8 cellular contexts compared by ENCODE assay signal in genomic region chr7:74173491-74173865, GRCh38. TPM values are rescaled to one million over a fixed set of nuclear protein-coding genes. Genes with fewer than 3 reads are reported as not detected.
DNase-seq lines count a peak whose midpoint lies in the region; ATAC-seq and TF ChIP-seq lines count a peak whose summit lies in the region.

No MANE protein-coding gene starts in this region.

- no peaks in the 10 kb centered on the region for H3K36me3 ChIP-seq in mucosa of descending colon (ENCODE audit: low read depth)

- ATAC-seq in mucosa of descending colon (no peak), GM19395 (IDR thresholded peaks at IDR 0.05; ENCODE audit: unreplicated experiment) (no peak)

- intact Hi-C loops in mucosa of descending colon (cut with DNase I, micrococcal nuclease) = no loop called here

- H3K4me3 ChIP-seq in mucosa of descending colon = peak overlapping the region; percentile 91

- peaks cover 20% of the 10 kb centered on the region for H3K36me3 Mint-ChIP-seq in brain

- TF ChIP-seq CTCF in brain (conservative IDR thresholded peaks at IDR 0.05) (no peak), mucosa of descending colon (IDR thresholded peaks at IDR 0.05) (no peak)

- H3K4me1 Mint-ChIP-seq in brain = peaks cover 50% of the 10 kb centered on the region

- DNase-seq in DMS79 (lab: John Stamatoyannopoulos, UW) (peak; percentile 63), HT-29 (ENCODE audit: low spot score) (peak; percentile 41), mucosa of descending colon (no peak), glomerular visceral epithelial cell (ENCODE audit: extremely low spot score) (no peak), NCI-H1436 treated with DMSO at 0.1 percent for 48 hours (lab: John Stamatoyannopoulos, UW) (no peak)
- no peak for DNase-seq in central memory CD4-positive, alpha-beta T cell

- peak overlapping the region; percentile 93 to 98 (median 96) for H3K27ac Mint-ChIP-seq in brain

- H3K27me3 Mint-ChIP-seq in brain = peaks cover 4% of the 10 kb centered on the region

- H3K9me3 Mint-ChIP-seq in brain = no peaks in the 10 kb centered on the region

- peaks cover 39% of the 10 kb centered on the region for H3K4me1 ChIP-seq in mucosa of descending colon (ENCODE audit: low read depth)

- peak overlapping the region; percentile 90 to 95 (median 94) for H3K4me3 Mint-ChIP-seq in brain

- H3K9me3 ChIP-seq in mucosa of descending colon = no peaks in the 10 kb centered on the region

RNA-seq across cellular contexts. Expression of gene EIF4H, which starts 0.7 kb away (rescaled TPM):
- total RNA-seq in HT-29 (2014; rRNA removed; shearing (Covaris generic)) = 295 and 297 TPM in 2 replicates
- 337 TPM for polyA plus RNA-seq in brain (ENCODE audit: insufficient read depth, low read depth, low replicate concordance)
- 100 to 1,000 TPM; 231 to 278 (median 274) TPM for total RNA-seq in mucosa of descending colon

RNA-seq across cellular contexts. Expression of gene LAT2, which starts 36.3 kb away (rescaled TPM):
- 7.4 and 16.5 TPM in 2 replicates for total RNA-seq in HT-29 (2014; rRNA removed; shearing (Covaris generic))
- 8.1 TPM for polyA plus RNA-seq in brain (ENCODE audit: insufficient read depth, low read depth, low replicate concordance)
- 1 to 10 TPM; 3.1 to 8.1 (median 6.9) TPM for total RNA-seq in mucosa of descending colon

Comparison
In these comparisons a context has a peak if more than half of its experiments do, and no peak if none do; other contexts are left out.
1. DNase-seq: peak in DMS79 (single experiment) and HT-29 (single experiment); none in mucosa of descending colon (0 of 3), glomerular visceral epithelial cell (single experiment), central memory CD4-positive, alpha-beta T cell (single experiment) and NCI-H1436 treated with DMSO at 0.1 percent for 48 hours (single experiment).